ENCODE assay signal across 1 cellular context in the genomic region with DNA sequence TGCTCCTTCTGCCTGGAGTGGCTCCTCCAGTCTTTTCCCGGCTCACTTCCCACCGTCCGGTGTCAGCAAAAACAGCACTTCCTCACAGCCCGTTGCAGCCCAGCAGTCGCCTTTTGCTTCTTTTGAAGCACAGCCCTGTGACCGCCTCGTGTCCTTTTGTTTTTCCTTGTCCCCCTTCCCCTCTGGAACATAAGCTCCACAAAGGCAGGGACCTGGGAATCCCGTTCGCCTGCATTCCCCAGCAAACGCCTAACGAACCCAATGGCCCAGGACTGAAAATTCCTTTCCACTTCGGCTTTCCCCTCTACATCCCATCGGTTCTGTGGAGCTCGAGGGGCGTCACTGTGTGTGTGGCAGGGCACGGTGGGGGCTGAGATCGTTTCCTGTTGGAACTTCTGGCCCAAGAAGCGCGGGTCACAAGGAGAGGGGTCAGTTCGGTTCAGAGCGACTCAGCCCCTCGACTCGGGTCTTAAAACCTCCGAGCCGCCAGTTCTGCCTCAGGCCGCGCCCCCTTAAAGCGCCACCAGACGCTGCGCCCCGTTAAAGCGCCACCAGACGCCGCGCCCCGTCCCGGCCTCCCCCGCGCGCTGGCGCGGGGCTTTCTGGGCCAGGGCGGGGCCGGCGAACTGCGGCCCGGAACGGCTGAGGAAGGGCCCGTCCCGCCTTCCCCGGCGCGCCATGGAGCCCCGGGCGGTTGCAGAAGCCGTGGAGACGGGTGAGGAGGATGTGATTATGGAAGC.
A peak's percentile ranks its signal among the peaks of the same experiment; 100 is the strongest.
TF ChIP-seq lines count a peak whose summit lies in the region.

No MANE protein-coding gene starts in this region.

TF ChIP-seq in endothelial cell of umbilical vein, 7 proteins besides CTCF, POLR2A, EP300 and RAD21:
- TF ChIP-seq MAX (IDR thresholded peaks at IDR 0.05; ENCODE audit: insufficient read depth, insufficient read length) (no peak), POLR2AphosphoS5 (IDR thresholded peaks at IDR 0.05; ENCODE audit: insufficient read depth, low read depth, low read length) (peak; percentile 87)
